Comparison of ENCODE assay signal across 1 cellular context in the genomic region with DNA sequence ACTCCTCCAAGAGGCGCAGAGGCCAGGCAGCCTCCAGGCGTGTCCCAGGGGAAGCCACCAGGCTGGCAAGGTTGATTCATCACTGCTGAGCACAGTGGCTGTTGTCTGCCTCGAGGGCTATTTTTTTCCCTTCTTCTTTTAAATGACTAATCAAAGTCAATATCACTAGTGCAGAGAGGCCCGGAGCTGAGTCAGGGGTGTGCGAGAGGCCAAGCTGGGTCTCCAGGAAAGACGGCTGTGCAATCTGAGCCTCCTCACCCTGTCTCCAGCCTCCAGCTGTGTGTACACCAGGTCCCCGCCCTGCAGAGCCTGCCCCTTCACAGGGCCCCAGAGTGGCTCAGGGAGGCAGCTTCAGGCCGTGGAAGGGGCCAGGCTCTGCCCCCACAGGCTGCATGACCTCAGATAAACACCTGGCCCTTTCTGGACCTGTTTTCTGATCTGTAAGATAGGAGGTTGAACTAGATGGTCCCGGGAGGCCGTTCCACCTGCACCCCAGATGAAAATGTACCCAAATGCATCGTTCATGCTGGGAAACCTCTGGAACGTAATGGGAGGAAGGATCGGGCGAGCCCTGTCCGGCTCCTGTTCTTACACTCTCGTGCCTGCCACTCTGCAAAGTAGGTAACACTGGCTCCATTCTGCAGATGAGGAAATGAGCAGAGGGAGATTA.
TF ChIP-seq lines count a peak whose summit lies in the region.

No MANE protein-coding gene starts in this region.

TF ChIP-seq in HepG2, 621 proteins besides CTCF, POLR2A, EP300 and RAD21 (continues in another document):
- TF ChIP-seq, protein P1, sequence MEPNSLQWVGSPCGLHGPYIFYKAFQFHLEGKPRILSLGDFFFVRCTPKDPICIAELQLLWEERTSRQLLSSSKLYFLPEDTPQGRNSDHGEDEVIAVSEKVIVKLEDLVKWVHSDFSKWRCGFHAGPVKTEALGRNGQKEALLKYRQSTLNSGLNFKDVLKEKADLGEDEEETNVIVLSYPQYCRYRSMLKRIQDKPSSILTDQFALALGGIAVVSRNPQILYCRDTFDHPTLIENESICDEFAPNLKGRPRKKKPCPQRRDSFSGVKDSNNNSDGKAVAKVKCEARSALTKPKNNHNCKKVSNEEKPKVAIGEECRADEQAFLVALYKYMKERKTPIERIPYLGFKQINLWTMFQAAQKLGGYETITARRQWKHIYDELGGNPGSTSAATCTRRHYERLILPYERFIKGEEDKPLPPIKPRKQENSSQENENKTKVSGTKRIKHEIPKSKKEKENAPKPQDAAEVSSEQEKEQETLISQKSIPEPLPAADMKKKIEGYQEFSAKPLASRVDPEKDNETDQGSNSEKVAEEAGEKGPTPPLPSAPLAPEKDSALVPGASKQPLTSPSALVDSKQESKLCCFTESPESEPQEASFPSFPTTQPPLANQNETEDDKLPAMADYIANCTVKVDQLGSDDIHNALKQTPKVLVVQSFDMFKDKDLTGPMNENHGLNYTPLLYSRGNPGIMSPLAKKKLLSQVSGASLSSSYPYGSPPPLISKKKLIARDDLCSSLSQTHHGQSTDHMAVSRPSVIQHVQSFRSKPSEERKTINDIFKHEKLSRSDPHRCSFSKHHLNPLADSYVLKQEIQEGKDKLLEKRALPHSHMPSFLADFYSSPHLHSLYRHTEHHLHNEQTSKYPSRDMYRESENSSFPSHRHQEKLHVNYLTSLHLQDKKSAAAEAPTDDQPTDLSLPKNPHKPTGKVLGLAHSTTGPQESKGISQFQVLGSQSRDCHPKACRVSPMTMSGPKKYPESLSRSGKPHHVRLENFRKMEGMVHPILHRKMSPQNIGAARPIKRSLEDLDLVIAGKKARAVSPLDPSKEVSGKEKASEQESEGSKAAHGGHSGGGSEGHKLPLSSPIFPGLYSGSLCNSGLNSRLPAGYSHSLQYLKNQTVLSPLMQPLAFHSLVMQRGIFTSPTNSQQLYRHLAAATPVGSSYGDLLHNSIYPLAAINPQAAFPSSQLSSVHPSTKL (CRISPR knock-in tag; IDR thresholded peaks at IDR 0.05) = peak; percentile 88
- TF ChIP-seq SP5 (CRISPR knock-in tag; IDR thresholded peaks at IDR 0.05; ENCODE audit: borderline replicate concordance, low read depth) (peak; percentile 76), ZFP37 (CRISPR knock-in tag; IDR thresholded peaks at IDR 0.05; ENCODE audit: borderline replicate concordance) (peak; percentile 24; the same call in 1 of the 2 replicates), GABPA (IDR thresholded peaks at IDR 0.05; ENCODE audit: low read depth, low read length) (no peak), GABPA (CRISPR knock-in tag; IDR thresholded peaks at IDR 0.05; ENCODE audit: low read depth) (0 out of 2 replicates have a peak, but pooled peaks have one; percentile 17), RCOR2 (CRISPR knock-in tag; IDR thresholded peaks at IDR 0.05) (0 out of 2 replicates have a peak, but pooled peaks have one; percentile 60), SMYD3 (CRISPR knock-in tag; IDR thresholded peaks at IDR 0.05) (0 out of 2 replicates have a peak, but pooled peaks have one; percentile 28), ZNF7 (CRISPR knock-in tag; IDR thresholded peaks at IDR 0.05) (no peak), REXO4 (CRISPR knock-in tag; IDR thresholded peaks at IDR 0.05; ENCODE audit: borderline replicate concordance) (no peak), NR3C1 (CRISPR knock-in tag; IDR thresholded peaks at IDR 0.05) (no peak), ZNF329 (CRISPR knock-in tag; IDR thresholded peaks at IDR 0.05; ENCODE audit: low read depth) (no peak), ZSCAN9 (CRISPR knock-in tag; IDR thresholded peaks at IDR 0.05; ENCODE audit: borderline replicate concordance) (no peak), MEF2D (CRISPR knock-in tag; IDR thresholded peaks at IDR 0.05) (peak; percentile 66), TAF1 (CRISPR knock-in tag; IDR thresholded peaks at IDR 0.05) (0 out of 2 replicates have a peak, but pooled peaks have one; percentile 17), MYNN (CRISPR knock-in tag; IDR thresholded peaks at IDR 0.05; ENCODE audit: low read depth) (no peak), SP140L (CRISPR knock-in tag; IDR thresholded peaks at IDR 0.05; ENCODE audit: borderline replicate concordance) (no peak), TCF12 (IDR thresholded peaks at IDR 0.05) (no peak), TCF12 (CRISPR knock-in tag; IDR thresholded peaks at IDR 0.05) (no peak), ZNF703 (CRISPR knock-in tag; IDR thresholded peaks at IDR 0.05; ENCODE audit: borderline replicate concordance) (no peak), GTF2F1 (IDR thresholded peaks at IDR 0.05; ENCODE audit: low read length) (no peak), GTF3A (CRISPR knock-in tag; conservative IDR thresholded peaks at IDR 0.05) (no peak), TCF7 (IDR thresholded peaks at IDR 0.05; ENCODE audit: low read depth) (0 out of 2 replicates have a peak, but pooled peaks have one; percentile 11), HOXA3 (CRISPR knock-in tag; IDR thresholded peaks at IDR 0.05) (0 out of 2 replicates have a peak, but pooled peaks have one; percentile 39), ATF1 (CRISPR knock-in tag; IDR thresholded peaks at IDR 0.05) (no peak), CAMTA2 (CRISPR knock-in tag; IDR thresholded peaks at IDR 0.05; ENCODE audit: borderline replicate concordance) (no peak), ZNF720 (CRISPR knock-in tag; IDR thresholded peaks at IDR 0.05) (no peak), GABPB1 (CRISPR knock-in tag; IDR thresholded peaks at IDR 0.05) (peak; percentile 55), SIN3A (IDR thresholded peaks at IDR 0.05; ENCODE audit: borderline replicate concordance, low read depth, low read length) (no peak), ZNF567 (CRISPR knock-in tag; IDR thresholded peaks at IDR 0.05; ENCODE audit: borderline replicate concordance) (no peak), CSRNP2 (CRISPR knock-in tag; conservative IDR thresholded peaks at IDR 0.05; ENCODE audit: low read depth) (no peak), ZNF772 (CRISPR knock-in tag; IDR thresholded peaks at IDR 0.05) (no peak), MIER3 (CRISPR knock-in tag; IDR thresholded peaks at IDR 0.05; ENCODE audit: borderline replicate concordance) (peak; percentile 71; the same call in 1 of the 2 replicates), FOXA1 (IDR thresholded peaks at IDR 0.05) (0 out of 2 replicates have a peak, but pooled peaks have one; percentile 34), FOXA1 (CRISPR knock-in tag; IDR thresholded peaks at IDR 0.05) (peak; percentile 93), ETV5 (CRISPR knock-in tag; IDR thresholded peaks at IDR 0.05; ENCODE audit: borderline replicate concordance) (peak; percentile 31; the same call in 1 of the 2 replicates), JARID2 (CRISPR knock-in tag; IDR thresholded peaks at IDR 0.05; ENCODE audit: insufficient replicate concordance) (no peak), ARNT2 (CRISPR knock-in tag; IDR thresholded peaks at IDR 0.05; ENCODE audit: low read depth) (peak; percentile 32; the same call in 1 of the 2 replicates), NFE2 (CRISPR knock-in tag; IDR thresholded peaks at IDR 0.05) (no peak), TCF7L2 (IDR thresholded peaks at IDR 0.05; ENCODE audit: low read depth, low read length) (no peak), YY1 (IDR thresholded peaks at IDR 0.05; ENCODE audit: insufficient read depth, insufficient replicate concordance, low read depth, low read length) (peak; percentile 35), ZSCAN29 (CRISPR knock-in tag; conservative IDR thresholded peaks at IDR 0.05) (0 out of 2 replicates have a peak, but pooled peaks have one; percentile 25), MYC (CRISPR knock-in tag; IDR thresholded peaks at IDR 0.05; ENCODE audit: borderline replicate concordance) (peak; percentile 30; the same call in 1 of the 2 replicates), JDP2 (CRISPR knock-in tag; IDR thresholded peaks at IDR 0.05; ENCODE audit: borderline replicate concordance) (no peak), RARA (CRISPR knock-in tag; IDR thresholded peaks at IDR 0.05) (peak; percentile 95), NCOA2 (CRISPR knock-in tag; IDR thresholded peaks at IDR 0.05) (peak; percentile 40; the same call in 1 of the 2 replicates), IRF2 (CRISPR knock-in tag; IDR thresholded peaks at IDR 0.05) (peak; percentile 60), ZNF766 (CRISPR knock-in tag; IDR thresholded peaks at IDR 0.05; ENCODE audit: borderline replicate concordance) (no peak), KLF12 (CRISPR knock-in tag; IDR thresholded peaks at IDR 0.05; ENCODE audit: borderline replicate concordance) (no peak), ZNF672 (CRISPR knock-in tag; IDR thresholded peaks at IDR 0.05) (no peak), HHEX (CRISPR knock-in tag; IDR thresholded peaks at IDR 0.05) (no peak)
- TF ChIP-seq, protein P2, sequence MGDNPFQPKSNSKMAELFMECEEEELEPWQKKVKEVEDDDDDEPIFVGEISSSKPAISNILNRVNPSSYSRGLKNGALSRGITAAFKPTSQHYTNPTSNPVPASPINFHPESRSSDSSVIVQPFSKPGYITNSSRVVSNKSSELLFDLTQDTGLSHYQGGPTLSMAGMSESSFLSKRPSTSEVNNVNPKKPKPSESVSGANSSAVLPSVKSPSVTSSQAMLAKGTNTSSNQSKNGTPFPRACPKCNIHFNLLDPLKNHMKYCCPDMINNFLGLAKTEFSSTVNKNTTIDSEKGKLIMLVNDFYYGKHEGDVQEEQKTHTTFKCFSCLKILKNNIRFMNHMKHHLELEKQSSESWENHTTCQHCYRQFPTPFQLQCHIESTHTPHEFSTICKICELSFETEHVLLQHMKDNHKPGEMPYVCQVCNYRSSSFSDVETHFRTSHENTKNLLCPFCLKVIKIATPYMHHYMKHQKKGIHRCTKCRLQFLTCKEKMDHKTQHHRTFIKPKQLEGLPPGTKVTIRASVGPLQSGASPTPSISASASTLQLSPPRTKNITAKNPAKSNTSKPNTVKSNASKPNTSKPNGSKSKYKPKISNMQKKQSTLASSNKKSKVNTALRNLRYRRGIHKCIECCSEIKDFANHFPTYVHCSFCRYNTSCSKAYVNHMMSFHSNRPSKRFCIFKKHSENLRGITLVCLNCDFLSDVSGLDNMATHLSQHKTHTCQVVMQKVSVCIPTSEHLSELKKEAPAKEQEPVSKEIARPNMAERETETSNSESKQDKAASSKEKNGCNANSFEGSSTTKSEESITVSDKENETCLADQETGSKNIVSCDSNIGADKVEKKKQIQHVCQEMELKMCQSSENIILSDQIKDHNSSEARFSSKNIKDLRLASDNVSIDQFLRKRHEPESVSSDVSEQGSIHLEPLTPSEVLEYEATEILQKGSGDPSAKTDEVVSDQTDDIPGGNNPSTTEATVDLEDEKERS (CRISPR knock-in tag; IDR thresholded peaks at IDR 0.05) = peak; percentile 52; the same call in 1 of the 2 replicates
- TF ChIP-seq, protein P3, sequence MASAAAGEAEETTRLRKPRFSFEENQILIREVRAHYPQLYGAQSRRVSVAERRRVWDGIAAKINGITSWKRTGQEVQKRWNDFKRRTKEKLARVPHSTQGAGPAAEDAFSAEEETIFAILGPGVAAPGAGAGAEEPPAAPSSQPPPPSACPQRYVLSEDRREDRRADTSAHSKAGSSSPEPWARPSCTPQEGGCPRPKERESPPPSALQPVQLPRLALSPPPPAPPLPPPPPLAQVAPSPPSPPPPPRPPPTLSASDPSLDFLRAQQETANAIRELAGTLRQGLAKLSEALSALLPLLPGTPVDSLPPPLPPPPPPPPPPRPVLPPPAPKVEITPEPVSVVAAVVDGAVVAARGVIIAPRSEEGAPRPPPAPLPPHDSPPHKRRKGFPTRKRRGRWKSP (CRISPR knock-in tag; IDR thresholded peaks at IDR 0.05) = peak; percentile 67
- TF ChIP-seq, protein P4, sequence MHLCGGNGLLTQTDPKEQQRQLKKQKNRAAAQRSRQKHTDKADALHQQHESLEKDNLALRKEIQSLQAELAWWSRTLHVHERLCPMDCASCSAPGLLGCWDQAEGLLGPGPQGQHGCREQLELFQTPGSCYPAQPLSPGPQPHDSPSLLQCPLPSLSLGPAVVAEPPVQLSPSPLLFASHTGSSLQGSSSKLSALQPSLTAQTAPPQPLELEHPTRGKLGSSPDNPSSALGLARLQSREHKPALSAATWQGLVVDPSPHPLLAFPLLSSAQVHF (CRISPR knock-in tag; IDR thresholded peaks at IDR 0.05) = no peak
- TF ChIP-seq, protein P5, sequence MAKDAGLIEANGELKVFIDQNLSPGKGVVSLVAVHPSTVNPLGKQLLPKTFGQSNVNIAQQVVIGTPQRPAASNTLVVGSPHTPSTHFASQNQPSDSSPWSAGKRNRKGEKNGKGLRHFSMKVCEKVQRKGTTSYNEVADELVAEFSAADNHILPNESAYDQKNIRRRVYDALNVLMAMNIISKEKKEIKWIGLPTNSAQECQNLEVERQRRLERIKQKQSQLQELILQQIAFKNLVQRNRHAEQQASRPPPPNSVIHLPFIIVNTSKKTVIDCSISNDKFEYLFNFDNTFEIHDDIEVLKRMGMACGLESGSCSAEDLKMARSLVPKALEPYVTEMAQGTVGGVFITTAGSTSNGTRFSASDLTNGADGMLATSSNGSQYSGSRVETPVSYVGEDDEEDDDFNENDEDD (CRISPR knock-in tag; IDR thresholded peaks at IDR 0.05; ENCODE audit: borderline replicate concordance) = peak; percentile 26; the same call in 1 of the 2 replicates
- TF ChIP-seq, protein P6, sequence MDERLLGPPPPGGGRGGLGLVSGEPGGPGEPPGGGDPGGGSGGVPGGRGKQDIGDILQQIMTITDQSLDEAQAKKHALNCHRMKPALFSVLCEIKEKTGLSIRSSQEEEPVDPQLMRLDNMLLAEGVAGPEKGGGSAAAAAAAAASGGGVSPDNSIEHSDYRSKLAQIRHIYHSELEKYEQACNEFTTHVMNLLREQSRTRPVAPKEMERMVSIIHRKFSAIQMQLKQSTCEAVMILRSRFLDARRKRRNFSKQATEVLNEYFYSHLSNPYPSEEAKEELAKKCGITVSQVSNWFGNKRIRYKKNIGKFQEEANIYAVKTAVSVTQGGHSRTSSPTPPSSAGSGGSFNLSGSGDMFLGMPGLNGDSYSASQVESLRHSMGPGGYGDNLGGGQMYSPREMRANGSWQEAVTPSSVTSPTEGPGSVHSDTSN (CRISPR knock-in tag; IDR thresholded peaks at IDR 0.05) = no peak
- TF ChIP-seq, protein P7, sequence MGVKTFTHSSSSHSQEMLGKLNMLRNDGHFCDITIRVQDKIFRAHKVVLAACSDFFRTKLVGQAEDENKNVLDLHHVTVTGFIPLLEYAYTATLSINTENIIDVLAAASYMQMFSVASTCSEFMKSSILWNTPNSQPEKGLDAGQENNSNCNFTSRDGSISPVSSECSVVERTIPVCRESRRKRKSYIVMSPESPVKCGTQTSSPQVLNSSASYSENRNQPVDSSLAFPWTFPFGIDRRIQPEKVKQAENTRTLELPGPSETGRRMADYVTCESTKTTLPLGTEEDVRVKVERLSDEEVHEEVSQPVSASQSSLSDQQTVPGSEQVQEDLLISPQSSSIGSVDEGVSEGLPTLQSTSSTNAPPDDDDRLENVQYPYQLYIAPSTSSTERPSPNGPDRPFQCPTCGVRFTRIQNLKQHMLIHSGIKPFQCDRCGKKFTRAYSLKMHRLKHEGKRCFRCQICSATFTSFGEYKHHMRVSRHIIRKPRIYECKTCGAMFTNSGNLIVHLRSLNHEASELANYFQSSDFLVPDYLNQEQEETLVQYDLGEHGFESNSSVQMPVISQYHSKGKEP (CRISPR knock-in tag; IDR thresholded peaks at IDR 0.05) = no peak
